Comparison of ENCODE assay signal across 8 cellular contexts in the genomic region with DNA sequence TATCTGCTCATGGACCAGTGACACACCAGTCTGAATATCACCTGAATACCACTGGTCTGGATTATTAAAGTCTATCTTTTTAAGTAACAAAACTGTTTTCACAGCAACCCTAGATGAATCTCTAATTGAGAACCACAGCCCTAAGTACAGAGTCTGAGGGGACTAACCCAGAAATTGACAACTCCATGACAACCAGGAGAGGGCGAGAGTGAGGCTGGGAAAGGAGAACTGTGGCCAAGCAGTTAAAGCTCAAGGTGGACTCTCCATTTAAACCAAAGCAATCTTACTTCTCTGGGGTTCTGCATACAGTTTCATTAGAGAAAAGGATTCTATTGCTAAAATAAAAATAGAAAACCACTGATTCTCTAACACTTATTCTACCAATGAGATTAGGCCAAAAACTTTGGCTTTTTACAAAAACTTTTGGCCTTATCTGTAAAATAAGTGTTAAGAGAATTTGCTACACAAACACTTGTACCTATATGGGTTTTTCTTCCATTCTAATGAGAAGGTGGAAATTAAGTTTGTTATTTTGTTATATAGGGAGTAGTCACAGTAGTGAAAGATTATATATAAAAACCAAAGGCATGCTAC. TPM values are rescaled to one million over a fixed set of nuclear protein-coding genes. Genes with fewer than 3 reads are reported as not detected.
A peak's percentile ranks its signal among the peaks of the same experiment; 100 is the strongest.
DNase-seq lines count a peak whose midpoint lies in the region; ATAC-seq lines count a peak whose summit lies in the region.

No MANE protein-coding gene starts in this region.

- ATAC-seq in GM19468 (IDR thresholded peaks at IDR 0.05; ENCODE audit: extremely low read depth, unreplicated experiment) (peak; percentile 65), HG03520 (IDR thresholded peaks at IDR 0.05; ENCODE audit: unreplicated experiment) (peak; percentile 95)

- DNase-seq in EH (ENCODE audit: low read depth), result peak; percentile 66
- peak; percentile 67 for DNase-seq in RPMI7951 (ENCODE audit: low read depth)
- peak; percentile 55 for DNase-seq in activated naive CD4-positive, alpha-beta T cell treated with Interleukin-2 at 50 U/mL for 16 hours
- DNase-seq in hepatic stellate cell (ENCODE audit: low spot score), result peak; percentile 30
- DNase-seq in stimulated activated CD4-positive, alpha-beta T cell treated with anti-CD3 and anti-CD28 coated beads, Interleukin-2, amount 100 ng/mL, for 24 hours, result peak; percentile 52 to 59
- no peak for DNase-seq in cerebellum (ENCODE audit: low spot score)

RNA-seq across cellular contexts. Expression of gene NEK10, which starts 11.4 kb away (rescaled TPM):
- total RNA-seq in RPMI7951 (2014; rRNA removed; shearing (Covaris generic)), result 1.2 and 1.4 TPM in 2 replicates
- 31.5 TPM for total RNA-seq in cerebellum

Comparison
In these comparisons a context has a peak if more than half of its experiments do, and no peak if none do; other contexts are left out.
1. RNA of gene NEK10, which starts 11.4 kb away (total RNA-seq): 31.5 TPM in cerebellum (single experiment); 1.2 to 1.4 TPM in RPMI7951; every median in the first group is over 10 times any median in the second.